Comparison of ENCODE assay signal across 1 cellular context in the genomic region with DNA sequence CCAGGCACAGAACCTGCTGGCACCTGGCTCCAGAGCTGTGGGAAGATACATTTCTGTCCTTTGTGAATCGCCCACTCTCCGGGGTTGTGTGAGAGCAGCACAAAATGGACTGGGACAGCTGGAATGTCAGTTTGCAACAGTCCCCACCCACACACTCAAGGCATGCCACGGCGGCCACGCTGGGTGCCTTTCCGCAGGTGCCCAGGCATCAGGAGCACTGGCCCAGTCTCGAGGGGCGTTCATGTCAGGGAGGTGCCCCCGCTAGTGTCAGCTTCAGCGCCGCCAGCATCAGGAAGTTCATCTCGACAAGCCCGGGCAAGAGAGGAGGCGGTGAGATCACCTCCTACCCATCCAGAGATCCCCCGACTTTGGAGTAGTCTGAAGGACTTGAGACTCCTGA.
TF ChIP-seq lines count a peak whose summit lies in the region.

No MANE protein-coding gene starts in this region.

TF ChIP-seq in GM23338, 12 proteins besides CTCF, POLR2A, EP300 and RAD21:
- TF ChIP-seq STAT1 (IDR thresholded peaks at IDR 0.05; ENCODE audit: unreplicated experiment) (no peak), ZNF114 (CRISPR knock-in tag; IDR thresholded peaks at IDR 0.05) (no peak), EZH2phosphoT487 (IDR thresholded peaks at IDR 0.05; ENCODE audit: unreplicated experiment) (no peak), POLR2AphosphoS5 (IDR thresholded peaks at IDR 0.05; ENCODE audit: low read depth) (no peak), JUNB (IDR thresholded peaks at IDR 0.05; ENCODE audit: unreplicated experiment) (no peak), NANOG (IDR thresholded peaks at IDR 0.05; ENCODE audit: borderline replicate concordance) (no peak), EZH2 (IDR thresholded peaks at IDR 0.05; ENCODE audit: low read depth, unreplicated experiment) (no peak), CREB1 (CRISPR knock-in tag; IDR thresholded peaks at IDR 0.05; ENCODE audit: low read depth) (no peak), ZNF331 (CRISPR knock-in tag; IDR thresholded peaks at IDR 0.05; ENCODE audit: low read depth) (no peak)
- TF ChIP-seq, protein P1, sequence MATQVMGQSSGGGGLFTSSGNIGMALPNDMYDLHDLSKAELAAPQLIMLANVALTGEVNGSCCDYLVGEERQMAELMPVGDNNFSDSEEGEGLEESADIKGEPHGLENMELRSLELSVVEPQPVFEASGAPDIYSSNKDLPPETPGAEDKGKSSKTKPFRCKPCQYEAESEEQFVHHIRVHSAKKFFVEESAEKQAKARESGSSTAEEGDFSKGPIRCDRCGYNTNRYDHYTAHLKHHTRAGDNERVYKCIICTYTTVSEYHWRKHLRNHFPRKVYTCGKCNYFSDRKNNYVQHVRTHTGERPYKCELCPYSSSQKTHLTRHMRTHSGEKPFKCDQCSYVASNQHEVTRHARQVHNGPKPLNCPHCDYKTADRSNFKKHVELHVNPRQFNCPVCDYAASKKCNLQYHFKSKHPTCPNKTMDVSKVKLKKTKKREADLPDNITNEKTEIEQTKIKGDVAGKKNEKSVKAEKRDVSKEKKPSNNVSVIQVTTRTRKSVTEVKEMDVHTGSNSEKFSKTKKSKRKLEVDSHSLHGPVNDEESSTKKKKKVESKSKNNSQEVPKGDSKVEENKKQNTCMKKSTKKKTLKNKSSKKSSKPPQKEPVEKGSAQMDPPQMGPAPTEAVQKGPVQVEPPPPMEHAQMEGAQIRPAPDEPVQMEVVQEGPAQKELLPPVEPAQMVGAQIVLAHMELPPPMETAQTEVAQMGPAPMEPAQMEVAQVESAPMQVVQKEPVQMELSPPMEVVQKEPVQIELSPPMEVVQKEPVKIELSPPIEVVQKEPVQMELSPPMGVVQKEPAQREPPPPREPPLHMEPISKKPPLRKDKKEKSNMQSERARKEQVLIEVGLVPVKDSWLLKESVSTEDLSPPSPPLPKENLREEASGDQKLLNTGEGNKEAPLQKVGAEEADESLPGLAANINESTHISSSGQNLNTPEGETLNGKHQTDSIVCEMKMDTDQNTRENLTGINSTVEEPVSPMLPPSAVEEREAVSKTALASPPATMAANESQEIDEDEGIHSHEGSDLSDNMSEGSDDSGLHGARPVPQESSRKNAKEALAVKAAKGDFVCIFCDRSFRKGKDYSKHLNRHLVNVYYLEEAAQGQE (IDR thresholded peaks at IDR 0.05; ENCODE audit: unreplicated experiment), result no peak
- TF ChIP-seq, protein P2, sequence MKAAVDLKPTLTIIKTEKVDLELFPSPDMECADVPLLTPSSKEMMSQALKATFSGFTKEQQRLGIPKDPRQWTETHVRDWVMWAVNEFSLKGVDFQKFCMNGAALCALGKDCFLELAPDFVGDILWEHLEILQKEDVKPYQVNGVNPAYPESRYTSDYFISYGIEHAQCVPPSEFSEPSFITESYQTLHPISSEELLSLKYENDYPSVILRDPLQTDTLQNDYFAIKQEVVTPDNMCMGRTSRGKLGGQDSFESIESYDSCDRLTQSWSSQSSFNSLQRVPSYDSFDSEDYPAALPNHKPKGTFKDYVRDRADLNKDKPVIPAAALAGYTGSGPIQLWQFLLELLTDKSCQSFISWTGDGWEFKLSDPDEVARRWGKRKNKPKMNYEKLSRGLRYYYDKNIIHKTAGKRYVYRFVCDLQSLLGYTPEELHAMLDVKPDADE (IDR thresholded peaks at IDR 0.05), result no peak
- TF ChIP-seq, protein P3, sequence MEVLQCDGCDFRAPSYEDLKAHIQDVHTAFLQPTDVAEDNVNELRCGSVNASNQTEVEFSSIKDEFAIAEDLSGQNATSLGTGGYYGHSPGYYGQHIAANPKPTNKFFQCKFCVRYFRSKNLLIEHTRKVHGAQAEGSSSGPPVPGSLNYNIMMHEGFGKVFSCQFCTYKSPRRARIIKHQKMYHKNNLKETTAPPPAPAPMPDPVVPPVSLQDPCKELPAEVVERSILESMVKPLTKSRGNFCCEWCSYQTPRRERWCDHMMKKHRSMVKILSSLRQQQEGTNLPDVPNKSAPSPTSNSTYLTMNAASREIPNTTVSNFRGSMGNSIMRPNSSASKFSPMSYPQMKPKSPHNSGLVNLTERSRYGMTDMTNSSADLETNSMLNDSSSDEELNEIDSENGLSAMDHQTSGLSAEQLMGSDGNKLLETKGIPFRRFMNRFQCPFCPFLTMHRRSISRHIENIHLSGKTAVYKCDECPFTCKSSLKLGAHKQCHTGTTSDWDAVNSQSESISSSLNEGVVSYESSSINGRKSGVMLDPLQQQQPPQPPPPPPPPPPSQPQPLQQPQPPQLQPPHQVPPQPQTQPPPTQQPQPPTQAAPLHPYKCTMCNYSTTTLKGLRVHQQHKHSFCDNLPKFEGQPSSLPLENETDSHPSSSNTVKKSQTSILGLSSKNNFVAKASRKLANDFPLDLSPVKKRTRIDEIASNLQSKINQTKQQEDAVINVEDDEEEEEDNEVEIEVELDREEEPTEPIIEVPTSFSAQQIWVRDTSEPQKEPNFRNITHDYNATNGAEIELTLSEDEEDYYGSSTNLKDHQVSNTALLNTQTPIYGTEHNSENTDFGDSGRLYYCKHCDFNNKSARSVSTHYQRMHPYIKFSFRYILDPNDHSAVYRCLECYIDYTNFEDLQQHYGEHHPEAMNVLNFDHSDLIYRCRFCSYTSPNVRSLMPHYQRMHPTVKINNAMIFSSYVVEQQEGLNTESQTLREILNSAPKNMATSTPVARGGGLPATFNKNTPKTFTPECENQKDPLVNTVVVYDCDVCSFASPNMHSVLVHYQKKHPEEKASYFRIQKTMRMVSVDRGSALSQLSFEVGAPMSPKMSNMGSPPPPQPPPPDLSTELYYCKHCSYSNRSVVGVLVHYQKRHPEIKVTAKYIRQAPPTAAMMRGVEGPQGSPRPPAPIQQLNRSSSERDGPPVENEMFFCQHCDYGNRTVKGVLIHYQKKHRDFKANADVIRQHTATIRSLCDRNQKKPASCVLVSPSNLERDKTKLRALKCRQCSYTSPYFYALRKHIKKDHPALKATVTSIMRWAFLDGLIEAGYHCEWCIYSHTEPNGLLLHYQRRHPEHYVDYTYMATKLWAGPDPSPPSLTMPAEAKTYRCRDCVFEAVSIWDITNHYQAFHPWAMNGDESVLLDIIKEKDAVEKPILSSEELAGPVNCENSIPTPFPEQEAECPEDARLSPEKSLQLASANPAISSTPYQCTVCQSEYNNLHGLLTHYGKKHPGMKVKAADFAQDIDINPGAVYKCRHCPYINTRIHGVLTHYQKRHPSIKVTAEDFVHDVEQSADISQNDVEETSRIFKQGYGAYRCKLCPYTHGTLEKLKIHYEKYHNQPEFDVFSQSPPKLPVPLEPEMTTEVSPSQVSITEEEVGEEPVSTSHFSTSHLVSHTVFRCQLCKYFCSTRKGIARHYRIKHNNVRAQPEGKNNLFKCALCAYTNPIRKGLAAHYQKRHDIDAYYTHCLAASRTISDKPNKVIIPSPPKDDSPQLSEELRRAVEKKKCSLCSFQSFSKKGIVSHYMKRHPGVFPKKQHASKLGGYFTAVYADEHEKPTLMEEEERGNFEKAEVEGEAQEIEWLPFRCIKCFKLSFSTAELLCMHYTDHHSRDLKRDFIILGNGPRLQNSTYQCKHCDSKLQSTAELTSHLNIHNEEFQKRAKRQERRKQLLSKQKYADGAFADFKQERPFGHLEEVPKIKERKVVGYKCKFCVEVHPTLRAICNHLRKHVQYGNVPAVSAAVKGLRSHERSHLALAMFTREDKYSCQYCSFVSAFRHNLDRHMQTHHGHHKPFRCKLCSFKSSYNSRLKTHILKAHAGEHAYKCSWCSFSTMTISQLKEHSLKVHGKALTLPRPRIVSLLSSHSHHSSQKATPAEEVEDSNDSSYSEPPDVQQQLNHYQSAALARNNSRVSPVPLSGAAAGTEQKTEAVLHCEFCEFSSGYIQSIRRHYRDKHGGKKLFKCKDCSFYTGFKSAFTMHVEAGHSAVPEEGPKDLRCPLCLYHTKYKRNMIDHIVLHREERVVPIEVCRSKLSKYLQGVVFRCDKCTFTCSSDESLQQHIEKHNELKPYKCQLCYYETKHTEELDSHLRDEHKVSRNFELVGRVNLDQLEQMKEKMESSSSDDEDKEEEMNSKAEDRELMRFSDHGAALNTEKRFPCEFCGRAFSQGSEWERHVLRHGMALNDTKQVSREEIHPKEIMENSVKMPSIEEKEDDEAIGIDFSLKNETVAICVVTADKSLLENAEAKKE (CRISPR knock-in tag; IDR thresholded peaks at IDR 0.05), result no peak
